In genomic region chr3:119782435-119782834, GRCh38 we compare ENCODE assay signal across 29 cellular contexts. TPM values are rescaled to one million over a fixed set of nuclear protein-coding genes. Genes with fewer than 3 reads are reported as not detected.
"Had no signal": no experiment of that assay in that cellular context is flagged by ENCODE, and none has a peak within 500 bp of the region (broad histone marks: within the 10 kb centered on the region; RNA-seq: fewer than 3 reads in every experiment).

No MANE protein-coding gene starts in this region.

- H3K27ac ChIP-seq: left ventricle myocardium inferior, testis, WERI-Rb-1 had no signal

- H3K4me3 ChIP-seq: left ventricle myocardium inferior, testis had no signal

- FAIRE-seq: TTC549, urothelium cell line had no signal

- DNase-seq: activated CD4-positive, alpha-beta memory T cell treated with anti-CD3 and anti-CD28 coated beads for 36 hours; activated CD4-positive, alpha-beta T cell treated with anti-CD3 and anti-CD28 coated beads for 48 hours; activated CD8-positive, alpha-beta memory T cell treated with anti-CD3 and anti-CD28 coated beads, Interleukin-2, amount 50 U/mL, for 4 hours; activated gamma-delta T cell; activated naive CD4-positive, alpha-beta T cell treated with anti-CD3 and anti-CD28 coated beads, Interleukin-2, amount 50 U/mL, for 16 hours; activated T-cell treated with anti-CD3 and anti-CD28 coated beads, Interleukin-2, amount 50 U/mL, for 1 hour; amniotic stem cell; caudate nucleus; endodermal cell; foreskin fibroblast; head of caudate nucleus; kidney glomerular epithelial cell; left ventricle myocardium inferior; right cardiac atrium; stimulated activated CD4-positive, alpha-beta T cell treated with anti-CD3 and anti-CD28 coated beads, Interleukin-2, amount 100 ng/mL, for 48 hours; stimulated activated naive CD4-positive, alpha-beta T cell treated with Interleukin-2 at 50 U/mL for 16 hours; SW 1271; T-helper 9 cell; testis; trophoblast cell; WERI-Rb-1 had no signal

- H3K36me3 ChIP-seq: left ventricle myocardium inferior, WERI-Rb-1 had no signal

- H3K4me1 ChIP-seq: left ventricle myocardium inferior, testis had no signal

- H3K27me3 ChIP-seq: testis had no signal

- ATAC-seq: activated CD4-positive, CD25-positive, alpha-beta regulatory T cell treated with anti-CD3 and anti-CD28 coated beads, Interleukin-2, amount 50 U/mL, for 24 hours; esophagus mucosa; natural killer cell treated with Interleukin-12 subunit alpha and Interleukin-12 subunit beta and Interleukin-15 and Interleukin-18, amount 100 ng/mL, for 72 hours; right cardiac atrium had no signal

- H3K9me3 ChIP-seq: left ventricle myocardium inferior, testis had no signal

RNA-seq across cellular contexts. Expression of gene NR1I2, which starts 0.5 kb away (rescaled TPM):
- total RNA-seq: chondrocyte; esophagus mucosa; left ventricle myocardium inferior; lung microvascular endothelial cell; natural killer cell treated with Interleukin-12 subunit alpha and Interleukin-12 subunit beta and Interleukin-15 and Interleukin-18, amount 100 ng/mL, for 72 hours; pulmonary artery endothelial cell had no signal
